ENCODE assay signal across 10 cellular contexts in genomic region chr2:42142476-42143184, GRCh38. TPM values are rescaled to one million over a fixed set of nuclear protein-coding genes. Genes with fewer than 3 reads are reported as not detected.
DNase-seq lines count a peak whose midpoint lies in the region; ATAC-seq, FAIRE-seq and TF ChIP-seq lines count a peak whose summit lies in the region.
"Had no signal": no experiment of that assay in that cellular context is flagged by ENCODE, and none has a peak within 500 bp of the region (broad histone marks: within the 10 kb centered on the region; RNA-seq: fewer than 3 reads in every experiment).

No MANE protein-coding gene starts in this region.

- H3K36me3 ChIP-seq in BLaER1: no peaks in the 10 kb centered on the region
- H3K36me3 ChIP-seq in osteoblast (ENCODE audit: insufficient read depth, low read length): no peaks in the 10 kb centered on the region
- H3K36me3 ChIP-seq: pancreas had no signal

- peak; percentile 70 for FAIRE-seq in endometrium (lab: Jason Lieb, UNC)
- FAIRE-seq: pancreas, urothelium cell line had no signal

- H3K4me1 ChIP-seq in BLaER1 (peaks cover 22% of the 10 kb centered on the region), osteoblast (ENCODE audit: insufficient read depth, low read length) (peaks cover 46% of the 10 kb centered on the region)

- H3K79me2 ChIP-seq in osteoblast (ENCODE audit: insufficient read depth, low read length): no peaks in the 10 kb centered on the region

- H3K9ac ChIP-seq in BLaER1: no peak overlapping the region

- H4K20me1 ChIP-seq in BLaER1 (no peaks in the 10 kb centered on the region), osteoblast (ENCODE audit: insufficient read depth, low read length) (no peaks in the 10 kb centered on the region)

- no peaks in the 10 kb centered on the region for H3K9me3 ChIP-seq in BLaER1
- no peaks in the 10 kb centered on the region for H3K9me3 ChIP-seq in osteoblast (ENCODE audit: low read depth, low read length)
- H3K9me3 ChIP-seq: pancreas had no signal

- H3K27ac ChIP-seq in BLaER1: no peak overlapping the region
- H3K27ac ChIP-seq in osteoblast (ENCODE audit: low read depth, low read length): peak overlapping the region; percentile 99

- peak overlapping the region; percentile 73 for H3K4me2 ChIP-seq in BLaER1
- H3K4me2 ChIP-seq in osteoblast (ENCODE audit: insufficient read depth, low read length): peak overlapping the region; percentile 89

- no peak for ATAC-seq in esophagus mucosa
- no peak for ATAC-seq in HG02642 (IDR thresholded peaks at IDR 0.05; ENCODE audit: poor library complexity, unreplicated experiment)

- H2AFZ ChIP-seq in osteoblast (ENCODE audit: low read length): peak overlapping the region; percentile 80

- no peak for TF ChIP-seq CTCF in osteoblast (IDR thresholded peaks at IDR 0.05; ENCODE audit: extremely low read depth, low read depth, low read length)

- H3K27me3 ChIP-seq in BLaER1 (no peaks in the 10 kb centered on the region), osteoblast (ENCODE audit: insufficient read depth, low read length) (no peaks in the 10 kb centered on the region)
- H3K27me3 ChIP-seq: pancreas had no signal

- peak; percentile 70 for DNase-seq in NCI-H2227 treated with DMSO at 0.1 percent for 48 hours (lab: John Stamatoyannopoulos, UW)
- DNase-seq in osteoblast (ENCODE audit: insufficient read length, low spot score, missing footprints): no peak
- DNase-seq in inferior parietal cortex (ENCODE audit: extremely low spot score): no peak
- no peak for DNase-seq in cerebellar nuclear complex (lab: John Stamatoyannopoulos, UW)
- DNase-seq: pancreas had no signal

- no peak overlapping the region for H3K4me3 ChIP-seq in BLaER1
- peak overlapping the region; percentile 59 for H3K4me3 ChIP-seq in osteoblast (ENCODE audit: insufficient read depth, low read length)

RNA-seq across cellular contexts. Expression of gene EML4, which starts 26.5 kb away (rescaled TPM):
- total RNA-seq in osteoblast (91.9 and 94.9 TPM in 2 replicates), esophagus mucosa (28.5 TPM)
